9 cellular contexts compared by ENCODE assay signal in genomic region chr3:170179444-170179843, GRCh38. TPM values are rescaled to one million over a fixed set of nuclear protein-coding genes. Genes with fewer than 3 reads are reported as not detected.
DNase-seq lines count a peak whose midpoint lies in the region; ATAC-seq, FAIRE-seq and TF ChIP-seq lines count a peak whose summit lies in the region.
"Had no signal": no experiment of that assay in that cellular context is flagged by ENCODE, and none has a peak within 500 bp of the region (broad histone marks: within the 10 kb centered on the region; RNA-seq: fewer than 3 reads in every experiment).

No MANE protein-coding gene starts in this region.

- H3K18ac ChIP-seq in mesenchymal stem cell (ENCODE audit: low read depth in 1 of 2, low read length in 2 of 2): no peak overlapping the region

- no peaks in the 10 kb centered on the region for H3K9me3 Mint-ChIP-seq in stimulated activated naive CD8-positive, alpha-beta T cell treated with anti-CD3 and anti-CD28 coated beads, Interleukin-15, Interleukin-2, amounts not matched to agents 100 ng/mL and 50 ng/mL, for 24 hours
- no peaks in the 10 kb centered on the region for H3K9me3 Mint-ChIP-seq in activated naive CD8-positive, alpha-beta T cell treated with anti-CD3 and anti-CD28 coated beads for 36 hours

- H3K27me3 Mint-ChIP-seq in stimulated activated naive CD8-positive, alpha-beta T cell treated with anti-CD3 and anti-CD28 coated beads, Interleukin-15, Interleukin-2, amounts not matched to agents 100 ng/mL and 50 ng/mL, for 24 hours: no peaks in the 10 kb centered on the region
- H3K27me3 Mint-ChIP-seq in activated naive CD8-positive, alpha-beta T cell treated with anti-CD3 and anti-CD28 coated beads for 36 hours: no peaks in the 10 kb centered on the region

- H2AFZ ChIP-seq in mesenchymal stem cell (ENCODE audit: low read depth, low read length): no peak overlapping the region

- no peak overlapping the region for H2BK12ac ChIP-seq in mesenchymal stem cell (ENCODE audit: low read length in 2 of 2)

- H3K27ac ChIP-seq in mesenchymal stem cell (ENCODE audit: low read length, poor library complexity, severe bottlenecking): no peak overlapping the region

- H3K4me1 Mint-ChIP-seq in stimulated activated naive CD8-positive, alpha-beta T cell treated with anti-CD3 and anti-CD28 coated beads, Interleukin-15, Interleukin-2, amounts not matched to agents 100 ng/mL and 50 ng/mL, for 24 hours (ENCODE audit: low read depth): peaks cover 36% of the 10 kb centered on the region
- peaks cover 29% of the 10 kb centered on the region for H3K4me1 Mint-ChIP-seq in activated naive CD8-positive, alpha-beta T cell treated with anti-CD3 and anti-CD28 coated beads for 36 hours

- H3K14ac ChIP-seq in mesenchymal stem cell (ENCODE audit: low read length in 2 of 2): no peak overlapping the region

- FAIRE-seq in GM12891 (lab: Jason Lieb, UNC): no peak

- H2BK120ac ChIP-seq in mesenchymal stem cell (ENCODE audit: low read depth, low read length): no peak overlapping the region

- no peak overlapping the region for H4K91ac ChIP-seq in mesenchymal stem cell (ENCODE audit: low read length)

- peaks cover 4% of the 10 kb centered on the region for H3K4me1 ChIP-seq in mesenchymal stem cell (ENCODE audit: control insufficient read depth, insufficient read depth, low read depth, low read length)

- peak overlapping the region; percentile 97 for H3K9ac ChIP-seq in mesenchymal stem cell (ENCODE audit: low read length)

- no peak overlapping the region for H2BK5ac ChIP-seq in mesenchymal stem cell (ENCODE audit: low read depth, low read length, poor library complexity, severe bottlenecking)

- peak overlapping the region; percentile 96 for H3K27ac Mint-ChIP-seq in stimulated activated naive CD8-positive, alpha-beta T cell treated with anti-CD3 and anti-CD28 coated beads, Interleukin-15, Interleukin-2, amounts not matched to agents 100 ng/mL and 50 ng/mL, for 24 hours
- peak overlapping the region; percentile 100 for H3K27ac Mint-ChIP-seq in activated naive CD8-positive, alpha-beta T cell treated with anti-CD3 and anti-CD28 coated beads for 36 hours

- H3K27me3 ChIP-seq in mesenchymal stem cell (ENCODE audit: control insufficient read depth in 1 of 2, insufficient read depth in 1 of 2, low read length in 2 of 2): no peaks in the 10 kb centered on the region

- TF ChIP-seq POLR2A in GM12891 (IDR thresholded peaks at IDR 0.05; ENCODE audit: low read depth, low read length): no peak

- no peak overlapping the region for H2BK15ac ChIP-seq in mesenchymal stem cell (ENCODE audit: low read depth, poor library complexity, severe bottlenecking)

- no peak overlapping the region for H3K23ac ChIP-seq in mesenchymal stem cell (ENCODE audit: low read length in 2 of 2)

- H3K4me2 ChIP-seq in mesenchymal stem cell (ENCODE audit: low read length, poor library complexity, severe bottlenecking): peak overlapping the region; percentile 29

- H3K4ac ChIP-seq in mesenchymal stem cell (ENCODE audit: low read depth in 1 of 2, low read length in 2 of 2): no peak overlapping the region

- no peak overlapping the region for H2AK5ac ChIP-seq in mesenchymal stem cell (ENCODE audit: low read length, severe bottlenecking)

- peaks cover 46% of the 10 kb centered on the region for H3K36me3 Mint-ChIP-seq in stimulated activated naive CD8-positive, alpha-beta T cell treated with anti-CD3 and anti-CD28 coated beads, Interleukin-15, Interleukin-2, amounts not matched to agents 100 ng/mL and 50 ng/mL, for 24 hours (ENCODE audit: low read depth)
- H3K36me3 Mint-ChIP-seq in activated naive CD8-positive, alpha-beta T cell treated with anti-CD3 and anti-CD28 coated beads for 36 hours: peaks cover 33% of the 10 kb centered on the region

- 91% methylated on average over 1 of the region's 1 CpG for WGBS in mesenchymal stem cell

- no peaks in the 10 kb centered on the region for H3K9me3 ChIP-seq in mesenchymal stem cell (ENCODE audit: control insufficient read depth, low read length)

- peak overlapping the region; percentile 94 for H3K4me3 Mint-ChIP-seq in stimulated activated naive CD8-positive, alpha-beta T cell treated with anti-CD3 and anti-CD28 coated beads, Interleukin-15, Interleukin-2, amounts not matched to agents 100 ng/mL and 50 ng/mL, for 24 hours
- H3K4me3 Mint-ChIP-seq in activated naive CD8-positive, alpha-beta T cell treated with anti-CD3 and anti-CD28 coated beads for 36 hours: peak overlapping the region; percentile 97

- H3K36me3 ChIP-seq in mesenchymal stem cell (ENCODE audit: control insufficient read depth in 1 of 2, insufficient read depth in 2 of 2, low read depth in 1 of 2, low read length in 2 of 2): peaks cover 19 to 39% of the 10 kb centered on the region in 2 experiments

- ATAC-seq in stimulated activated naive CD8-positive, alpha-beta T cell treated with anti-CD3 and anti-CD28 coated beads, Interleukin-15, Interleukin-2, amounts not matched to agents 100 U/mL and 50 U/mL, for 24 hours: no peak
- ATAC-seq in GM21423 (IDR thresholded peaks at IDR 0.05; ENCODE audit: unreplicated experiment) (no peak), GM21447 (IDR thresholded peaks at IDR 0.05; ENCODE audit: unreplicated experiment) (no peak), HG03025 (IDR thresholded peaks at IDR 0.05; ENCODE audit: low FRiP score, unreplicated experiment) (no peak)

- peak overlapping the region in 1 of 2 experiments; percentile 89 for H3K4me3 ChIP-seq in mesenchymal stem cell (ENCODE audit: insufficient read depth in 1 of 2, low read depth in 1 of 2, low read length in 2 of 2)

- no peak overlapping the region for H4K8ac ChIP-seq in mesenchymal stem cell (ENCODE audit: low read length)

- DNase-seq in stimulated activated naive CD8-positive, alpha-beta T cell treated with anti-CD3 and anti-CD28 coated beads, Interleukin-15, Interleukin-2, amounts not matched to agents 100 U/mL and 50 U/mL, for 24 hours: no peak
- DNase-seq in activated naive CD8-positive, alpha-beta T cell treated with anti-CD3 and anti-CD28 coated beads for 36 hours: no peak
- DNase-seq in mesenchymal stem cell (no peak), GM12891 (ENCODE audit: insufficient read length, low spot score) (no peak)
- DNase-seq: cortex of kidney had no signal

- H3K79me1 ChIP-seq in mesenchymal stem cell (replicated peaks; ENCODE audit: low read length, poor library complexity, severe bottlenecking): peaks cover 8% of the 10 kb centered on the region

TF ChIP-seq in GM12891, 5 proteins besides CTCF, POLR2A, EP300 and RAD21:
- TF ChIP-seq PAX5 (IDR thresholded peaks at IDR 0.05; ENCODE audit: insufficient read depth, low read length, severe bottlenecking): no peak
- no peak for TF ChIP-seq SPI1 (IDR thresholded peaks at IDR 0.05; ENCODE audit: low read depth, low read length)
- no peak for TF ChIP-seq TAF1 (IDR thresholded peaks at IDR 0.05; ENCODE audit: low read depth, low read length)
- no peak for TF ChIP-seq POLR2AphosphoS5 (IDR thresholded peaks at IDR 0.05; ENCODE audit: low read depth, low read length)
- no peak for TF ChIP-seq POU2F2 (IDR thresholded peaks at IDR 0.05; ENCODE audit: low read depth, low read length)

RNA-seq across cellular contexts. Expression of gene PHC3, which starts 2.1 kb away (rescaled TPM):
- 10 to 100 TPM; 39.6 to 41.4 TPM for total RNA-seq in activated naive CD8-positive, alpha-beta T cell treated with anti-CD3 and anti-CD28 coated beads for 36 hours
- 49.8 TPM for polyA plus RNA-seq in mesenchymal stem cell (2013, experiment 1 of 2)
- polyA plus RNA-seq in mesenchymal stem cell (2013, experiment 2 of 2): 44.4 TPM
- polyA plus RNA-seq in GM12891 (2012; ENCODE audit: low read depth, missing spikeins): 24.6 TPM

RNA-seq across cellular contexts. Expression of gene PRKCI, which starts 42.8 kb away (rescaled TPM):
- total RNA-seq in activated naive CD8-positive, alpha-beta T cell treated with anti-CD3 and anti-CD28 coated beads for 36 hours: 10 to 100 TPM; 19.3 to 22.8 TPM
- polyA plus RNA-seq in mesenchymal stem cell (2013, experiment 1 of 2): 24.8 TPM
- polyA plus RNA-seq in mesenchymal stem cell (2013, experiment 2 of 2): 26.3 TPM
- polyA plus RNA-seq in GM12891 (2012; ENCODE audit: low read depth, missing spikeins): 3.3 TPM
